In genomic region chrX:41561045-41561444, GRCh38 we compare ENCODE assay signal across 8 cellular contexts.
DNase-seq lines count a peak whose midpoint lies in the region; ATAC-seq and TF ChIP-seq lines count a peak whose summit lies in the region.

No MANE protein-coding gene starts in this region.

- H3K9me3 ChIP-seq in mammary epithelial cell (replicated peaks; ENCODE audit: insufficient read depth, low read length), result no peaks in the 10 kb centered on the region

- H3K27me3 ChIP-seq in mammary epithelial cell (ENCODE audit: insufficient read depth, low read length), result peaks cover 3% of the 10 kb centered on the region

- no peaks in the 10 kb centered on the region for H3K4me1 ChIP-seq in mammary epithelial cell (ENCODE audit: insufficient read depth, low read length)

- no peaks in the 10 kb centered on the region for H4K20me1 ChIP-seq in mammary epithelial cell (ENCODE audit: insufficient read depth, low read length)

- dilution Hi-C loops in mammary epithelial cell (cut with HindIII; ENCODE audit: low sequenced_read_pairs), result no loop called here

- H2AFZ ChIP-seq in mammary epithelial cell (ENCODE audit: low read depth, low read length), result no peak overlapping the region

- in situ Hi-C loops in mammary epithelial cell (cut with MboI; ENCODE audit: low sequenced_read_pairs in 2 of 2), result no loop called here

- no peaks in the 10 kb centered on the region for H3K79me2 ChIP-seq in mammary epithelial cell (ENCODE audit: insufficient read depth, low read length)

- CTCF ChIA-PET in mammary epithelial cell (lab: Charles Lee; ENCODE audit: low non-redundant PET), result no interaction called here

- WGBS in mammary epithelial cell (ENCODE audit: low coverage, missing lambda C conversion rate), result 32% methylated on average over 2 of the region's 2 CpGs

- no peak overlapping the region for H3K4me2 ChIP-seq in mammary epithelial cell (ENCODE audit: insufficient read depth, low read depth, low read length)

- no peak overlapping the region for H3K9ac ChIP-seq in mammary epithelial cell (ENCODE audit: insufficient read depth, low read length)

- no TSS peak for BruUV-seq in mammary epithelial cell (replicated peaks; lab: Mats Ljungman, UMichigan)

- H3K27ac ChIP-seq in mammary epithelial cell (ENCODE audit: insufficient read depth, low read depth, low read length), result no peak overlapping the region

- no peak for TF ChIP-seq CTCF in mammary epithelial cell (conservative IDR thresholded peaks at IDR 0.05 in 1 of 2, IDR thresholded peaks at IDR 0.05 in 1 of 2; ENCODE audit: extremely low read depth in 1 of 2, insufficient read depth in 1 of 2, low read depth in 1 of 2, low read length in 2 of 2)

- intact Hi-C loops in mammary epithelial cell (cut with micrococcal nuclease), result no loop called here

- ATAC-seq in HG02852 (IDR thresholded peaks at IDR 0.05; ENCODE audit: unreplicated experiment) (peak; percentile 94), HG02970 (IDR thresholded peaks at IDR 0.05; ENCODE audit: low FRiP score, unreplicated experiment) (no peak)

- peaks cover 2% of the 10 kb centered on the region for H3K36me3 ChIP-seq in mammary epithelial cell (ENCODE audit: insufficient read depth, low read length)

- no peak overlapping the region for H3K4me3 ChIP-seq in mammary epithelial cell (replicated peaks in 1 of 3; ENCODE audit: insufficient read depth in 1 of 3, low read depth in 2 of 3, low read length in 3 of 3)

- peak; percentile 15 for DNase-seq in stimulated activated naive CD4-positive, alpha-beta T cell treated with Interleukin-2 at 50 U/mL for 16 hours (lab: John Stamatoyannopoulos, UW)
- DNase-seq in stimulated activated naive CD4-positive, alpha-beta T cell (lab: John Stamatoyannopoulos, UW), result no peak
- peak; percentile 8 for DNase-seq in SHP77 treated with DMSO at 0.1 percent for 48 hours (lab: John Stamatoyannopoulos, UW)
- DNase-seq in mammary epithelial cell, result peak; percentile 77
- peak; percentile 86 for DNase-seq in myocyte (ENCODE audit: low read depth)
- no peak for DNase-seq in LoVo (ENCODE audit: low spot score)

Comparison
In these comparisons a context has a peak if more than half of its experiments do, and no peak if none do; other contexts are left out.
1. DNase-seq: peak in stimulated activated naive CD4-positive, alpha-beta T cell treated with Interleukin-2 at 50 U/mL for 16 hours (single experiment), SHP77 treated with DMSO at 0.1 percent for 48 hours (single experiment), mammary epithelial cell (single experiment) and myocyte (single experiment); none in stimulated activated naive CD4-positive, alpha-beta T cell (0 of 6) and LoVo (single experiment).